Comparison of ENCODE assay signal across 8 cellular contexts in the genomic region with DNA sequence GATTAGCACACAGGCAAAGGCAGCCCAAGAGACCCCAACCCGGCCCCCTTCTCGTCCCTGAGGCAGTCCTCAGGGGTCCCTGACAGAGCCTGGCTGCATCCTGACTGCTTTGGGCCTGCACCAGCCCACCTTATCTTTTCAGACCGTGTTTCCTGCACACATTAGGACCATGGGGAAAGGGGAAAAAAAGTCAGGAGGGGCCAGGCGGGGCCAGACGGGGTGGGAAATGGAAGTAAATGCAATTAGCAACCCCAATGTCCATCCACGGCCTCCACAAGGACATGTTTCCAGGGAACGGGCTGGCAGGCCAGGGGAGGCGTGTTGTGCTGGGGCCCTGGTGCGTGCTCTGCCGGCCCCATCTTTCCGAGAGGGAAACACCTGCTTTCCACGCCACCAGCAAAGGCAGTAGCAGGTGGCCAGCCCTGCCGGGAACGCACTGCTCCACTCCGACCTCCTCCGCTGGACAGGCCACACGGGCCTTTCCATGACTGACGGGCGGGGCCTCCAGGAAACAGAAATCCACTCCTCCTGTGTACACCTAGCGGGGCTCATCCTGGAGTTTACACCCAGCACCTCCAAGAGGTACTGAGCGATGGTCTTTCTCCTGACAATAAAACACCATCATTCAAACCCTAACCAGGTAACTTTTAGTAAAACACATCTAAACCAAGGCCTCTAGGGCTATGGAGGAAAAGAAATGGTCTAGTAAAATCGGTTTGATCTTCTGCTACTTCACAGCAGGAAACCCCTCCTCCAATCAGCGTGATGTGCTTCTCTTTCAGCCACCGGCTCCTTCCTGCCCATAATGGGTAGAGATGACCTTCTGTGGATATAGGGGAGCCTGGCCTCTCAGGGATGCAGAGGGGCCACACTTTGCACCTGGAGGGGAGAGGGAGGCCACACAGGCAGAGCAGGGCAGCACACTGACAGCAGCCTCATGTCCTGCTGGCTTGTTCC. TPM values are rescaled to one million over a fixed set of nuclear protein-coding genes. Genes with fewer than 3 reads are reported as not detected.
DNase-seq lines count a peak whose midpoint lies in the region; ATAC-seq and TF ChIP-seq lines count a peak whose summit lies in the region.

No MANE protein-coding gene starts in this region.

- peak overlapping the region; percentile 48 to 50 for H3K4ac ChIP-seq in mesenchymal stem cell (ENCODE audit: low read depth in 1 of 2, low read length in 2 of 2)

- DNase-seq in activated CD4-positive, alpha-beta T cell treated with anti-CD3 and anti-CD28 coated beads, Interleukin-2, amount 10 ng/mL, durations not matched to agents 24 days and 14 days = no peak
- no peak for DNase-seq in activated CD4-positive, alpha-beta T cell treated with anti-CD3 and anti-CD28 coated beads, Interleukin-2, amount 50 U/mL, for 48 hours
- DNase-seq in mesenchymal stem cell (no peak), tibial artery (no peak), NCI-H524 treated with DMSO at 0.1 percent for 48 hours (lab: John Stamatoyannopoulos, UW) (no peak)

- peak overlapping the region; percentile 23 for H3K4me2 ChIP-seq in mesenchymal stem cell (ENCODE audit: low read length, poor library complexity, severe bottlenecking)

- H3K9me3 ChIP-seq in mesenchymal stem cell (ENCODE audit: control insufficient read depth, low read length) (no peaks in the 10 kb centered on the region), tibial artery (no peaks in the 10 kb centered on the region)

- no peak overlapping the region for H2BK120ac ChIP-seq in mesenchymal stem cell (ENCODE audit: low read depth, low read length)

- peak overlapping the region; percentile 6 to 73 for H3K18ac ChIP-seq in mesenchymal stem cell (ENCODE audit: low read depth in 1 of 2, low read length in 2 of 2)

- WGBS in mesenchymal stem cell = 69% methylated on average over 23 of the region's 24 CpGs

- ATAC-seq in HG03565 (IDR thresholded peaks at IDR 0.05; ENCODE audit: unreplicated experiment) = no peak
- ATAC-seq in HG03457 (IDR thresholded peaks at IDR 0.05; ENCODE audit: unreplicated experiment) = no peak

- H2BK5ac ChIP-seq in mesenchymal stem cell (ENCODE audit: low read depth, low read length, poor library complexity, severe bottlenecking) = no peak overlapping the region

- H2AK5ac ChIP-seq in mesenchymal stem cell (ENCODE audit: low read length, severe bottlenecking) = peak overlapping the region; percentile 88

- H3K27me3 ChIP-seq in mesenchymal stem cell (ENCODE audit: control insufficient read depth in 1 of 2, insufficient read depth in 1 of 2, low read length in 2 of 2) = no peaks in the 10 kb centered on the region
- H3K27me3 ChIP-seq in tibial artery = no peaks in the 10 kb centered on the region

- intact Hi-C loops in activated CD4-positive, alpha-beta T cell treated with anti-CD3 and anti-CD28 coated beads, Interleukin-2, amount 10 ng/mL, durations not matched to agents 24 days and 14 days (cut with micrococcal nuclease) = no loop called here
- intact Hi-C loops in tibial artery (cut with DNase I; ENCODE audit: low total_unique reads) = no loop called here

- peaks cover 65% of the 10 kb centered on the region for H3K36me3 Mint-ChIP-seq in activated CD4-positive, alpha-beta T cell treated with anti-CD3 and anti-CD28 coated beads, Interleukin-2, amount 10 ng/mL, durations not matched to agents 24 days and 14 days (ENCODE audit: low read depth)
- peaks cover 37% of the 10 kb centered on the region for H3K36me3 Mint-ChIP-seq in brain

- peak overlapping the region; percentile 60 for H2BK15ac ChIP-seq in mesenchymal stem cell (ENCODE audit: low read depth, poor library complexity, severe bottlenecking)

- H3K14ac ChIP-seq in mesenchymal stem cell (ENCODE audit: low read length in 2 of 2) = peak overlapping the region in 1 of 2 experiments; percentile 87

- H3K9ac ChIP-seq in mesenchymal stem cell (ENCODE audit: low read length) = peak overlapping the region; percentile 76

- TF ChIP-seq CTCF in brain (conservative IDR thresholded peaks at IDR 0.05) (no peak), tibial artery (IDR thresholded peaks at IDR 0.05) (no peak)

- H4K91ac ChIP-seq in mesenchymal stem cell (ENCODE audit: low read length) = peak overlapping the region; percentile 44

- H3K4me1 Mint-ChIP-seq in activated CD4-positive, alpha-beta T cell treated with anti-CD3 and anti-CD28 coated beads, Interleukin-2, amount 10 ng/mL, durations not matched to agents 24 days and 14 days = peaks cover 74% of the 10 kb centered on the region
- H3K4me1 Mint-ChIP-seq in brain = peaks cover 81% of the 10 kb centered on the region

- peak overlapping the region; percentile 24 for H4K8ac ChIP-seq in mesenchymal stem cell (ENCODE audit: low read length)

- no peaks in the 10 kb centered on the region for H3K79me1 ChIP-seq in mesenchymal stem cell (replicated peaks; ENCODE audit: low read length, poor library complexity, severe bottlenecking)

- H3K4me3 ChIP-seq in mesenchymal stem cell (ENCODE audit: insufficient read depth in 1 of 2, low read depth in 1 of 2, low read length in 2 of 2) (peak overlapping the region in 1 of 2 experiments; percentile 24), tibial artery (peak overlapping the region; percentile 23 to 24)

- H3K9me3 Mint-ChIP-seq in activated CD4-positive, alpha-beta T cell treated with anti-CD3 and anti-CD28 coated beads, Interleukin-2, amount 10 ng/mL, durations not matched to agents 24 days and 14 days = peaks cover under 1% of the 10 kb centered on the region
- no peaks in the 10 kb centered on the region for H3K9me3 Mint-ChIP-seq in brain

- H3K4me1 ChIP-seq in mesenchymal stem cell (ENCODE audit: control insufficient read depth, insufficient read depth, low read depth, low read length) = peaks cover 71% of the 10 kb centered on the region
- H3K4me1 ChIP-seq in tibial artery = peaks cover 9 to 100% (median 93%) of the 10 kb centered on the region in 4 donors

- H2AFZ ChIP-seq in mesenchymal stem cell (ENCODE audit: low read depth, low read length) = no peak overlapping the region

- H3K23ac ChIP-seq in mesenchymal stem cell (ENCODE audit: low read length in 2 of 2) = peak overlapping the region in 1 of 2 experiments; percentile 90

- H3K27me3 Mint-ChIP-seq in activated CD4-positive, alpha-beta T cell treated with anti-CD3 and anti-CD28 coated beads, Interleukin-2, amount 10 ng/mL, durations not matched to agents 24 days and 14 days = no peaks in the 10 kb centered on the region
- H3K27me3 Mint-ChIP-seq in brain = no peaks in the 10 kb centered on the region

- H3K36me3 ChIP-seq in mesenchymal stem cell (ENCODE audit: control insufficient read depth in 1 of 2, insufficient read depth in 2 of 2, low read depth in 1 of 2, low read length in 2 of 2) (peaks cover 41 to 57% of the 10 kb centered on the region in 2 experiments), tibial artery (peaks cover 13 to 50% (median 26%) of the 10 kb centered on the region in 3 donors)

- H3K27ac ChIP-seq in mesenchymal stem cell (ENCODE audit: low read length, poor library complexity, severe bottlenecking) = peak overlapping the region; percentile 92
- peak overlapping the region; percentile 91 to 97 for H3K27ac ChIP-seq in tibial artery

- peak overlapping the region; percentile 31 to 95 for H2BK12ac ChIP-seq in mesenchymal stem cell (ENCODE audit: low read length in 2 of 2)

- H3K4me3 Mint-ChIP-seq in activated CD4-positive, alpha-beta T cell treated with anti-CD3 and anti-CD28 coated beads, Interleukin-2, amount 10 ng/mL, durations not matched to agents 24 days and 14 days = peak overlapping the region; percentile 70
- H3K4me3 Mint-ChIP-seq in brain = peak overlapping the region in 4 of 5 experiments; percentile 49 to 72 (median 70)

- H3K27ac Mint-ChIP-seq in activated CD4-positive, alpha-beta T cell treated with anti-CD3 and anti-CD28 coated beads, Interleukin-2, amount 10 ng/mL, durations not matched to agents 24 days and 14 days = peak overlapping the region; percentile 81
- peak overlapping the region; percentile 62 to 92 (median 90) for H3K27ac Mint-ChIP-seq in brain

RNA-seq across cellular contexts. Expression of gene EHD1, which starts 7.2 kb away (rescaled TPM):
- 93.0 and 101 TPM in 2 replicates for total RNA-seq in activated CD4-positive, alpha-beta T cell treated with anti-CD3 and anti-CD28 coated beads, Interleukin-2, amount 10 ng/mL, durations not matched to agents 24 days and 14 days
- 43.9 TPM for polyA plus RNA-seq in brain (ENCODE audit: insufficient read depth, low read depth, low replicate concordance)
- 57.6 TPM for polyA plus RNA-seq in mesenchymal stem cell (2013, experiment 1 of 2)
- polyA plus RNA-seq in mesenchymal stem cell (2013, experiment 2 of 2) = 57.2 TPM

RNA-seq across cellular contexts. Expression of gene CDC42BPG, which starts 26.7 kb away (rescaled TPM):
- total RNA-seq in activated CD4-positive, alpha-beta T cell treated with anti-CD3 and anti-CD28 coated beads, Interleukin-2, amount 10 ng/mL, durations not matched to agents 24 days and 14 days = 0.05 TPM in 2 replicates
- polyA plus RNA-seq in brain (ENCODE audit: insufficient read depth, low read depth, low replicate concordance) = 9.5 TPM
- 0.26 TPM for polyA plus RNA-seq in mesenchymal stem cell (2013, experiment 1 of 2)
- 0.21 TPM for polyA plus RNA-seq in mesenchymal stem cell (2013, experiment 2 of 2)

RNA-seq across cellular contexts. Expression of gene ATG2A, which starts 45.8 kb away (rescaled TPM):
- total RNA-seq in activated CD4-positive, alpha-beta T cell treated with anti-CD3 and anti-CD28 coated beads, Interleukin-2, amount 10 ng/mL, durations not matched to agents 24 days and 14 days = 22.5 and 23.1 TPM in 2 replicates
- 20.4 TPM for polyA plus RNA-seq in brain (ENCODE audit: insufficient read depth, low read depth, low replicate concordance)
- polyA plus RNA-seq in mesenchymal stem cell (2013, experiment 1 of 2) = 6.2 TPM
- polyA plus RNA-seq in mesenchymal stem cell (2013, experiment 2 of 2) = 6.0 TPM

RNA-seq across cellular contexts. Expression of gene PPP2R5B, which starts 53.3 kb away (rescaled TPM):
- total RNA-seq in activated CD4-positive, alpha-beta T cell treated with anti-CD3 and anti-CD28 coated beads, Interleukin-2, amount 10 ng/mL, durations not matched to agents 24 days and 14 days = 11.4 and 16.7 TPM in 2 replicates
- 58.2 TPM for polyA plus RNA-seq in brain (ENCODE audit: insufficient read depth, low read depth, low replicate concordance)
- polyA plus RNA-seq in mesenchymal stem cell (2013, experiment 1 of 2) = 16.6 TPM
- 15.1 TPM for polyA plus RNA-seq in mesenchymal stem cell (2013, experiment 2 of 2)
